In genomic region chr2:62297642-62298010, GRCh38 we compare ENCODE assay signal across 15 cellular contexts.
DNase-seq lines count a peak whose midpoint lies in the region; ATAC-seq and TF ChIP-seq lines count a peak whose summit lies in the region.
"Had no signal": no experiment of that assay in that cellular context is flagged by ENCODE, and none has a peak within 500 bp of the region (broad histone marks: within the 10 kb centered on the region; RNA-seq: fewer than 3 reads in every experiment).

No MANE protein-coding gene starts in this region.

- H3K9me3 ChIP-seq in CD4-positive, alpha-beta memory T cell (ENCODE audit: control insufficient read depth in 1 of 2, low read length in 2 of 2) = no peaks in the 10 kb centered on the region

- H3K9me3 Mint-ChIP-seq in CD4-positive, alpha-beta memory T cell = no peaks in the 10 kb centered on the region

- peaks cover 7% of the 10 kb centered on the region for H3K4me1 ChIP-seq in CD4-positive, alpha-beta memory T cell (ENCODE audit: insufficient read depth, low read length)

- CTCF ChIA-PET in CD4-positive, alpha-beta memory T cell (lab: Charles Lee; ENCODE audit: partially characterized antibody) = interaction anchor here (0.9 to 1.0 kb wide), 2 partner anchors 12 to 16 kb away, joined by 3 to 4 read pairs; no protein-coding TSS in a partner anchor

- no peak for ATAC-seq in GM18867 (IDR thresholded peaks at IDR 0.05; ENCODE audit: unreplicated experiment)
- ATAC-seq: left ventricle myocardium superior; stimulated activated naive CD8-positive, alpha-beta T cell treated with anti-CD3 and anti-CD28 coated beads, Interleukin-15, Interleukin-2, amounts not matched to agents 100 U/mL and 50 U/mL, for 24 hours had no signal

- POLR2A ChIA-PET in CD4-positive, alpha-beta memory T cell (lab: Charles Lee; ENCODE audit: partially characterized antibody) = no interaction called here

- H3K27me3 Mint-ChIP-seq in CD4-positive, alpha-beta memory T cell = no peaks in the 10 kb centered on the region

- DNase-seq in GDM1 (lab: John Stamatoyannopoulos, UW) (peak; percentile 14), amniotic epithelial cell (ENCODE audit: low read depth) (peak; percentile 48), lung microvascular endothelial cell (ENCODE audit: low read depth in 2 of 2) (peak; percentile 16 to 39), NCI-H748 treated with DMSO at 0.1 percent for 48 hours (lab: John Stamatoyannopoulos, UW) (no peak)
- no peak for DNase-seq in CD4-positive, alpha-beta memory T cell
- no peak for DNase-seq in activated T-cell treated with anti-CD3 and anti-CD28 coated beads, Interleukin-2, amount 50 U/mL, for 48 hours
- DNase-seq: activated naive CD4-positive, alpha-beta T cell treated with anti-CD3 and anti-CD28 coated beads, Interleukin-2, amount 50 U/mL, for 16 hours; KG1; left ventricle myocardium superior; NCI-H446 treated with DMSO at 0.1 percent for 48 hours; stimulated activated CD4-positive, alpha-beta T cell treated with anti-CD3 and anti-CD28 coated beads, Interleukin-1b, Interleukin-23, amount 100 ng/mL, for 48 hours; stimulated activated naive CD8-positive, alpha-beta T cell treated with anti-CD3 and anti-CD28 coated beads, Interleukin-15, Interleukin-2, amounts not matched to agents 100 U/mL and 50 U/mL, for 24 hours had no signal

- no peak for TF ChIP-seq EP300 in Ishikawa (IDR thresholded peaks at IDR 0.05; ENCODE audit: borderline replicate concordance)

- H3K4me1 Mint-ChIP-seq in CD4-positive, alpha-beta memory T cell = peaks cover 3 to 7% (median 6%) of the 10 kb centered on the region in 4 donors

- H3K4me3 ChIP-seq in CD4-positive, alpha-beta memory T cell (ENCODE audit: low read length in 2 of 2) = no peak overlapping the region

- intact Hi-C loops in CD4-positive, alpha-beta memory T cell (cut with micrococcal nuclease) = no loop called here

- H3K36me3 ChIP-seq in CD4-positive, alpha-beta memory T cell (ENCODE audit: insufficient read depth, low read length) = no peaks in the 10 kb centered on the region

- H3K27ac ChIP-seq in CD4-positive, alpha-beta memory T cell (ENCODE audit: low read depth, low read length) = no peak overlapping the region
- H3K27ac ChIP-seq: parathyroid adenoma had no signal

- H3K27ac Mint-ChIP-seq in CD4-positive, alpha-beta memory T cell = no peak overlapping the region

- peak; percentile 59 for TF ChIP-seq RAD21 in Ishikawa (IDR thresholded peaks at IDR 0.05; ENCODE audit: low read depth)

- no peaks in the 10 kb centered on the region for H3K27me3 ChIP-seq in CD4-positive, alpha-beta memory T cell (ENCODE audit: insufficient read depth, low read length)

- no peak overlapping the region for H3K4me3 Mint-ChIP-seq in CD4-positive, alpha-beta memory T cell

- H3K36me3 Mint-ChIP-seq in CD4-positive, alpha-beta memory T cell = no peaks in the 10 kb centered on the region

TF ChIP-seq in Ishikawa, 13 proteins besides CTCF, POLR2A, EP300 and RAD21:
- no peak for TF ChIP-seq REST (IDR thresholded peaks at IDR 0.05; ENCODE audit: low read depth)
- no peak for TF ChIP-seq TCF12 (IDR thresholded peaks at IDR 0.05; ENCODE audit: low read depth)
- no peak for TF ChIP-seq MAX (IDR thresholded peaks at IDR 0.05)
- no peak for TF ChIP-seq CEBPB (IDR thresholded peaks at IDR 0.05)
- TF ChIP-seq CREB1 (IDR thresholded peaks at IDR 0.05; ENCODE audit: low read depth) = no peak
TF ChIP-seq in Ishikawa: peak in this region for 0.

Comparison
In these comparisons a context has a peak if more than half of its experiments do, and no peak if none do; other contexts are left out.
1. DNase-seq: peak in GDM1 (single experiment), amniotic epithelial cell (single experiment) and lung microvascular endothelial cell (2 of 2); none in CD4-positive, alpha-beta memory T cell (0 of 5), NCI-H748 treated with DMSO at 0.1 percent for 48 hours (single experiment) and activated T-cell treated with anti-CD3 and anti-CD28 coated beads, Interleukin-2, amount 50 U/mL, for 48 hours (0 of 2).